ENCODE assay signal across 18 cellular contexts in the genomic region with DNA sequence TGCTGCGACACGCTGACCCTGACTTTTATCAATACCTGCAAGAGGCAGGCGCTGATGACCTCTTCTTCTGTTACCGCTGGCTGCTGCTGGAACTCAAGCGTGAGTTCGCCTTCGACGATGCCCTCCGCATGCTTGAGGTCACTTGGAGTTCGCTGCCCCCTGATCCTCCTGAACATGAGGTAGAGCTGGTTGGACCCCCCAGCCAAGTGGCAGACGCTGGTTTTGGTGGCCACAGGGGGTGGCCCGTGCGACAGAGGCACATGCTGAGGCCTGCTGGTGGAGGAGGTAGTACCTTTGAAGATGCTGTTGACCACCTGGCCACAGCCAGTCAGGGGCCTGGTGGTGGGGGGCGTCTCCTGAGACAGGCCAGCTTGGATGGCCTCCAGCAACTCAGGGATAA. TPM values are rescaled to one million over a fixed set of nuclear protein-coding genes. Genes with fewer than 3 reads are reported as not detected.
DNase-seq lines count a peak whose midpoint lies in the region; ATAC-seq lines count a peak whose summit lies in the region.
"Had no signal": no experiment of that assay in that cellular context is flagged by ENCODE, and none has a peak within 500 bp of the region (broad histone marks: within the 10 kb centered on the region; RNA-seq: fewer than 3 reads in every experiment).

No MANE protein-coding gene starts in this region.

- no peaks in the 10 kb centered on the region for H3K27me3 Mint-ChIP-seq in activated CD4-positive, alpha-beta memory T cell treated with anti-CD3 and anti-CD28 coated beads for 36 hours
- no peaks in the 10 kb centered on the region for H3K27me3 Mint-ChIP-seq in activated CD4-positive, alpha-beta memory T cell treated with anti-CD3 and anti-CD28 coated beads, Interleukin-2, amount 10 ng/mL, durations not matched to agents 7 days and 5 days
- no peaks in the 10 kb centered on the region for H3K27me3 Mint-ChIP-seq in T-helper 17 cell
- H3K27me3 Mint-ChIP-seq: CD4-positive, alpha-beta memory T cell had no signal

- H3K27me3 ChIP-seq in H7 (ENCODE audit: control insufficient read depth, insufficient read depth, low read length) = no peaks in the 10 kb centered on the region

- CTCF ChIA-PET in activated CD4-positive, alpha-beta memory T cell treated with anti-CD3 and anti-CD28 coated beads for 36 hours (lab: Charles Lee) = no interaction called here
- CTCF ChIA-PET in activated CD4-positive, alpha-beta memory T cell treated with anti-CD3 and anti-CD28 coated beads, Interleukin-2, amount 10 ng/mL, durations not matched to agents 7 days and 5 days (lab: Charles Lee) = interaction anchor here (1.1 kb wide), 1 partner anchor 20 kb away, joined by 4 read pairs; no protein-coding TSS in a partner anchor

- no peak overlapping the region for H3K4me3 ChIP-seq in H7 (ENCODE audit: insufficient read depth, low read depth, low read length)
- H3K4me3 ChIP-seq: GM23248 had no signal

- no peak for DNase-seq in activated CD4-positive, alpha-beta memory T cell treated with anti-CD3 and anti-CD28 coated beads for 36 hours
- DNase-seq in activated CD4-positive, alpha-beta memory T cell treated with anti-CD3 and anti-CD28 coated beads, Interleukin-2, amount 10 ng/mL, durations not matched to agents 7 days and 5 days = no peak
- DNase-seq in H7 (peak; percentile 8), T-helper 17 cell (no peak), NCI-H2171 (lab: John Stamatoyannopoulos, UW) (no peak), nucleus accumbens (lab: John Stamatoyannopoulos, UW) (no peak)
- no peak for DNase-seq in stimulated activated effector memory CD8-positive, alpha-beta T cell treated with anti-CD3 and anti-CD28 coated beads, Interleukin-12 subunit alpha, Interleukin-12 subunit beta, amount 100 ng/mL, for 72 hours (ENCODE audit: low spot score in 2 of 2)
- DNase-seq: 8988T; C1 segment of cervical spinal cord; Calu3; CD4-positive, alpha-beta memory T cell; COR-L47; DMS53; DMS79 treated with DMSO at 0.1 percent for 48 hours; GF-D8; GM23248; H9 had no signal

- H3K9me3 Mint-ChIP-seq in activated CD4-positive, alpha-beta memory T cell treated with anti-CD3 and anti-CD28 coated beads for 36 hours = no peaks in the 10 kb centered on the region
- no peaks in the 10 kb centered on the region for H3K9me3 Mint-ChIP-seq in activated CD4-positive, alpha-beta memory T cell treated with anti-CD3 and anti-CD28 coated beads, Interleukin-2, amount 10 ng/mL, durations not matched to agents 7 days and 5 days
- H3K9me3 Mint-ChIP-seq in stimulated activated effector memory CD8-positive, alpha-beta T cell treated with anti-CD3 and anti-CD28 coated beads, Interleukin-12 subunit alpha, Interleukin-12 subunit beta, amount 100 ng/mL, for 72 hours = no peaks in the 10 kb centered on the region

- no peaks in the 10 kb centered on the region for H3K9me3 ChIP-seq in T-helper 17 cell (ENCODE audit: control insufficient read depth, low read length, poor library complexity, severe bottlenecking)

- peaks cover 19% of the 10 kb centered on the region for H3K36me3 Mint-ChIP-seq in activated CD4-positive, alpha-beta memory T cell treated with anti-CD3 and anti-CD28 coated beads for 36 hours
- peaks cover 41% of the 10 kb centered on the region for H3K36me3 Mint-ChIP-seq in activated CD4-positive, alpha-beta memory T cell treated with anti-CD3 and anti-CD28 coated beads, Interleukin-2, amount 10 ng/mL, durations not matched to agents 7 days and 5 days (ENCODE audit: low read depth)
- H3K36me3 Mint-ChIP-seq in T-helper 17 cell (ENCODE audit: low read depth) = peaks cover 4% of the 10 kb centered on the region
- peaks cover 69% of the 10 kb centered on the region for H3K36me3 Mint-ChIP-seq in stimulated activated effector memory CD8-positive, alpha-beta T cell treated with anti-CD3 and anti-CD28 coated beads, Interleukin-12 subunit alpha, Interleukin-12 subunit beta, amount 100 ng/mL, for 72 hours

- no peak overlapping the region for H3K4me3 Mint-ChIP-seq in activated CD4-positive, alpha-beta memory T cell treated with anti-CD3 and anti-CD28 coated beads for 36 hours
- no peak overlapping the region for H3K4me3 Mint-ChIP-seq in activated CD4-positive, alpha-beta memory T cell treated with anti-CD3 and anti-CD28 coated beads, Interleukin-2, amount 10 ng/mL, durations not matched to agents 7 days and 5 days
- H3K4me3 Mint-ChIP-seq in T-helper 17 cell = no peak overlapping the region
- no peak overlapping the region for H3K4me3 Mint-ChIP-seq in stimulated activated effector memory CD8-positive, alpha-beta T cell treated with anti-CD3 and anti-CD28 coated beads, Interleukin-12 subunit alpha, Interleukin-12 subunit beta, amount 100 ng/mL, for 72 hours
- H3K4me3 Mint-ChIP-seq: CD4-positive, alpha-beta memory T cell; H9 had no signal

- ATAC-seq in T-helper 17 cell = no peak
- no peak for ATAC-seq in stimulated activated effector memory CD8-positive, alpha-beta T cell treated with anti-CD3 and anti-CD28 coated beads, Interleukin-12 subunit alpha, Interleukin-12 subunit beta, amount 100 ng/mL, for 72 hours
- ATAC-seq: HCT116 had no signal

- H3K4me1 Mint-ChIP-seq in activated CD4-positive, alpha-beta memory T cell treated with anti-CD3 and anti-CD28 coated beads for 36 hours (ENCODE audit: low read depth) = peaks cover 2% of the 10 kb centered on the region
- H3K4me1 Mint-ChIP-seq in activated CD4-positive, alpha-beta memory T cell treated with anti-CD3 and anti-CD28 coated beads, Interleukin-2, amount 10 ng/mL, durations not matched to agents 7 days and 5 days = no peaks in the 10 kb centered on the region
- H3K4me1 Mint-ChIP-seq in T-helper 17 cell = no peaks in the 10 kb centered on the region
- H3K4me1 Mint-ChIP-seq in stimulated activated effector memory CD8-positive, alpha-beta T cell treated with anti-CD3 and anti-CD28 coated beads, Interleukin-12 subunit alpha, Interleukin-12 subunit beta, amount 100 ng/mL, for 72 hours = no peaks in the 10 kb centered on the region
- H3K4me1 Mint-ChIP-seq: CD4-positive, alpha-beta memory T cell; H9 had no signal

- peak overlapping the region; percentile 33 for H3K27ac Mint-ChIP-seq in activated CD4-positive, alpha-beta memory T cell treated with anti-CD3 and anti-CD28 coated beads for 36 hours
- no peak overlapping the region for H3K27ac Mint-ChIP-seq in activated CD4-positive, alpha-beta memory T cell treated with anti-CD3 and anti-CD28 coated beads, Interleukin-2, amount 10 ng/mL, durations not matched to agents 7 days and 5 days
- H3K27ac Mint-ChIP-seq in T-helper 17 cell = peak overlapping the region; percentile 39
- peak overlapping the region; percentile 75 for H3K27ac Mint-ChIP-seq in stimulated activated effector memory CD8-positive, alpha-beta T cell treated with anti-CD3 and anti-CD28 coated beads, Interleukin-12 subunit alpha, Interleukin-12 subunit beta, amount 100 ng/mL, for 72 hours
- H3K27ac Mint-ChIP-seq: CD4-positive, alpha-beta memory T cell; H9 had no signal

- H3K36me3 ChIP-seq in H7 (replicated peaks; ENCODE audit: control insufficient read depth, insufficient read depth, low read length) = peaks cover 1% of the 10 kb centered on the region; the same call in 1 of the 2 replicates

- intact Hi-C loops in activated CD4-positive, alpha-beta memory T cell treated with anti-CD3 and anti-CD28 coated beads for 36 hours (cut with micrococcal nuclease) = no loop called here

- POLR2A ChIA-PET in activated CD4-positive, alpha-beta memory T cell treated with anti-CD3 and anti-CD28 coated beads for 36 hours (lab: Charles Lee) = no interaction called here
- POLR2A ChIA-PET in activated CD4-positive, alpha-beta memory T cell treated with anti-CD3 and anti-CD28 coated beads, Interleukin-2, amount 10 ng/mL, durations not matched to agents 7 days and 5 days (lab: Charles Lee) = no interaction called here

RNA-seq across cellular contexts. Expression of a gene that starts 14.2 kb away (rescaled TPM):
- total RNA-seq in activated CD4-positive, alpha-beta memory T cell treated with anti-CD3 and anti-CD28 coated beads for 36 hours = 100 to 1,000 TPM; 191 to 197 TPM
- 100 to 1,000 TPM; 180 to 182 TPM for total RNA-seq in activated CD4-positive, alpha-beta memory T cell treated with anti-CD3 and anti-CD28 coated beads, Interleukin-2, amount 10 ng/mL, durations not matched to agents 7 days and 5 days
- total RNA-seq in H7 (2014; rRNA removed; shearing (Covaris generic)) = 112 and 116 TPM in 2 replicates
- 100 to 1,000 TPM; 319 to 380 TPM for total RNA-seq in T-helper 17 cell

RNA-seq across cellular contexts. Expression of a gene that starts 20.5 kb away (rescaled TPM):
- total RNA-seq in activated CD4-positive, alpha-beta memory T cell treated with anti-CD3 and anti-CD28 coated beads for 36 hours = 10 to 100 TPM; 13.5 to 16.2 TPM
- 10 to 100 TPM; 21.7 to 22.3 TPM for total RNA-seq in activated CD4-positive, alpha-beta memory T cell treated with anti-CD3 and anti-CD28 coated beads, Interleukin-2, amount 10 ng/mL, durations not matched to agents 7 days and 5 days
- 4.0 and 6.5 TPM in 2 replicates for total RNA-seq in H7 (2014; rRNA removed; shearing (Covaris generic))
- total RNA-seq in T-helper 17 cell = 10 to 100 TPM; 23.2 to 31.3 TPM

RNA-seq across cellular contexts. Expression of a gene that starts 37.2 kb away (rescaled TPM):
- 10 to 100 TPM; 45.8 to 54.8 TPM for total RNA-seq in activated CD4-positive, alpha-beta memory T cell treated with anti-CD3 and anti-CD28 coated beads for 36 hours
- total RNA-seq in activated CD4-positive, alpha-beta memory T cell treated with anti-CD3 and anti-CD28 coated beads, Interleukin-2, amount 10 ng/mL, durations not matched to agents 7 days and 5 days = 10 to 100 TPM; 48.5 to 53.5 TPM
- total RNA-seq in H7 (2014; rRNA removed; shearing (Covaris generic)) = 24.3 and 55.1 TPM in 2 replicates
- 10 to 100 TPM; 49.1 to 53.3 TPM for total RNA-seq in T-helper 17 cell

RNA-seq across cellular contexts. Expression of a gene that starts 38.4 kb away (rescaled TPM):
- 100 to 1,000 TPM; 149 to 150 TPM for total RNA-seq in activated CD4-positive, alpha-beta memory T cell treated with anti-CD3 and anti-CD28 coated beads for 36 hours
- 100 to 1,000 TPM; 446 to 461 TPM for total RNA-seq in activated CD4-positive, alpha-beta memory T cell treated with anti-CD3 and anti-CD28 coated beads, Interleukin-2, amount 10 ng/mL, durations not matched to agents 7 days and 5 days
- 158 and 159 TPM in 2 replicates for total RNA-seq in H7 (2014; rRNA removed; shearing (Covaris generic))
- total RNA-seq in T-helper 17 cell = 10 to 100 TPM; 43.9 to 53.6 TPM

RNA-seq across cellular contexts. Expression of a gene that starts 51.3 kb away (rescaled TPM):
- total RNA-seq in activated CD4-positive, alpha-beta memory T cell treated with anti-CD3 and anti-CD28 coated beads for 36 hours = 1 to 10 TPM; 7.1 to 7.7 TPM
- 10 to 100 TPM; 26.1 to 29.2 TPM for total RNA-seq in activated CD4-positive, alpha-beta memory T cell treated with anti-CD3 and anti-CD28 coated beads, Interleukin-2, amount 10 ng/mL, durations not matched to agents 7 days and 5 days
- total RNA-seq in H7 (2014; rRNA removed; shearing (Covaris generic)) = 22.8 and 23.8 TPM in 2 replicates
- 10 to 100 TPM; 13.3 to 18.0 TPM for total RNA-seq in T-helper 17 cell
